9 cellular contexts compared by ENCODE assay signal in genomic region chr16:81519298-81520150, GRCh38.
A peak's percentile ranks its signal among the peaks of the same experiment; 100 is the strongest.
DNase-seq lines count a peak whose midpoint lies in the region; ATAC-seq and TF ChIP-seq lines count a peak whose summit lies in the region.
"Had no signal": no experiment of that assay in that cellular context is flagged by ENCODE, and none has a peak within 500 bp of the region (broad histone marks: within the 10 kb centered on the region; RNA-seq: fewer than 3 reads in every experiment).

No MANE protein-coding gene starts in this region.

- no peak overlapping the region for H2AFZ ChIP-seq in PC-9

- H3K4me1 ChIP-seq in PC-9 (replicated peaks; ENCODE audit: insufficient read depth) (peaks cover 59% of the 10 kb centered on the region), foreskin keratinocyte (peaks cover 34% of the 10 kb centered on the region), subcutaneous abdominal adipose tissue (ENCODE audit: control insufficient read depth in 5 of 5, insufficient read depth in 5 of 5, low read length in 5 of 5) (peaks cover 12 to 62% (median 50%) of the 10 kb centered on the region in 5 donors)

- peaks cover 14% of the 10 kb centered on the region for H3K36me3 Mint-ChIP-seq in activated CD8-positive, alpha-beta memory T cell treated with anti-CD3 and anti-CD28 coated beads, Interleukin-2, amount 10 ng/mL, durations not matched to agents 7 days and 5 days
- H3K36me3 Mint-ChIP-seq in endothelial cell (ENCODE audit: low read depth, unreplicated experiment): peaks cover 12% of the 10 kb centered on the region

- H3K9me3 Mint-ChIP-seq in activated CD8-positive, alpha-beta memory T cell treated with anti-CD3 and anti-CD28 coated beads, Interleukin-2, amount 10 ng/mL, durations not matched to agents 7 days and 5 days (ENCODE audit: low read depth): no peaks in the 10 kb centered on the region
- H3K9me3 Mint-ChIP-seq in endothelial cell (ENCODE audit: unreplicated experiment): no peaks in the 10 kb centered on the region

- H3K27me3 ChIP-seq in PC-9 (ENCODE audit: insufficient read depth, low read depth): no peaks in the 10 kb centered on the region
- no peaks in the 10 kb centered on the region for H3K27me3 ChIP-seq in foreskin keratinocyte
- no peaks in the 10 kb centered on the region for H3K27me3 ChIP-seq in subcutaneous abdominal adipose tissue (ENCODE audit: control insufficient read depth in 5 of 5, insufficient read depth in 4 of 5, low read length in 5 of 5)

- H3K9ac ChIP-seq in subcutaneous abdominal adipose tissue (ENCODE audit: low read length in 5 of 5): peak overlapping the region in 1 of 5 donors; percentile 26

- TF ChIP-seq CTCF in PC-9 (conservative IDR thresholded peaks at IDR 0.05): no peak
- TF ChIP-seq CTCF in foreskin keratinocyte (conservative IDR thresholded peaks at IDR 0.05): no peak
- TF ChIP-seq CTCF in endothelial cell (IDR thresholded peaks at IDR 0.05; ENCODE audit: unreplicated experiment): no peak

- H3K4me2 ChIP-seq in PC-9: peak overlapping the region; percentile 2; the same call in 1 of the 2 replicates

- no peaks in the 10 kb centered on the region for H3K9me3 ChIP-seq in PC-9 (ENCODE audit: insufficient read depth, low read depth)
- H3K9me3 ChIP-seq in subcutaneous abdominal adipose tissue (ENCODE audit: control insufficient read depth in 5 of 5, low read length in 5 of 5): no peaks in the 10 kb centered on the region

- peak overlapping the region; percentile 3 for H3K4me3 Mint-ChIP-seq in activated CD8-positive, alpha-beta memory T cell treated with anti-CD3 and anti-CD28 coated beads, Interleukin-2, amount 10 ng/mL, durations not matched to agents 7 days and 5 days
- no peak overlapping the region for H3K4me3 Mint-ChIP-seq in endothelial cell (ENCODE audit: unreplicated experiment)

- no TSS peak for BruUV-seq in PC-9 (replicated peaks; lab: Mats Ljungman, UMichigan)

- H3K36me3 ChIP-seq in PC-9 (ENCODE audit: low read depth) (0 out of 2 replicates have a peak, but pooled peaks cover 8% of the 10 kb centered on the region), subcutaneous abdominal adipose tissue (ENCODE audit: control insufficient read depth in 5 of 5, insufficient read depth in 5 of 5, low read length in 5 of 5) (peaks cover 0 to 7% (median 0%) of the 10 kb centered on the region in 5 donors)

- peaks cover 87% of the 10 kb centered on the region for H3K79me2 ChIP-seq in PC-9 (ENCODE audit: low read depth)

- peak overlapping the region; percentile 95 for H3K27ac Mint-ChIP-seq in activated CD8-positive, alpha-beta memory T cell treated with anti-CD3 and anti-CD28 coated beads, Interleukin-2, amount 10 ng/mL, durations not matched to agents 7 days and 5 days
- H3K27ac Mint-ChIP-seq in endothelial cell (ENCODE audit: unreplicated experiment): no peak overlapping the region

- no peaks in the 10 kb centered on the region for H3K9me2 ChIP-seq in PC-9 (ENCODE audit: insufficient read depth)

- H3F3A ChIP-seq in PC-9 (ENCODE audit: insufficient read depth, low read depth): peaks cover 46% of the 10 kb centered on the region

- no peak for ATAC-seq in activated CD8-positive, alpha-beta memory T cell treated with anti-CD3 and anti-CD28 coated beads, Interleukin-2, amount 10 ng/mL, durations not matched to agents 7 days and 5 days
- ATAC-seq in foreskin keratinocyte: no peak

- POLR2A ChIA-PET in PC-9 (lab: Charles Lee; ENCODE audit: unreplicated experiment): no interaction called here

- H3K27ac ChIP-seq in PC-9: no peak overlapping the region
- H3K27ac ChIP-seq in foreskin keratinocyte: peak overlapping the region; percentile 29
- peak overlapping the region; percentile 35 for H3K27ac ChIP-seq in subcutaneous abdominal adipose tissue (ENCODE audit: low read depth, low read length)
- H3K27ac ChIP-seq: VCaP had no signal

- 0 out of 2 replicates have a peak, but pooled peaks cover 9% of the 10 kb centered on the region for H4K20me1 ChIP-seq in PC-9 (ENCODE audit: insufficient read depth)

- H3K4me1 Mint-ChIP-seq in activated CD8-positive, alpha-beta memory T cell treated with anti-CD3 and anti-CD28 coated beads, Interleukin-2, amount 10 ng/mL, durations not matched to agents 7 days and 5 days: peaks cover 77% of the 10 kb centered on the region
- peaks cover 19% of the 10 kb centered on the region for H3K4me1 Mint-ChIP-seq in endothelial cell (ENCODE audit: unreplicated experiment)

- intact Hi-C loops in PC-9 (cut with micrococcal nuclease; ENCODE audit: unreplicated experiment): no loop called here

- CTCF ChIA-PET in activated CD8-positive, alpha-beta memory T cell treated with anti-CD3 and anti-CD28 coated beads, Interleukin-2, amount 10 ng/mL, durations not matched to agents 7 days and 5 days (lab: Charles Lee): interaction anchor here (1.0 to 1.7 kb wide), 4 partner anchors 15 to 94 kb away, joined by 3 to 4 read pairs (median 3); no protein-coding TSS in a partner anchor
- CTCF ChIA-PET in PC-9 (lab: Charles Lee): no interaction called here

- H3K27me3 Mint-ChIP-seq in activated CD8-positive, alpha-beta memory T cell treated with anti-CD3 and anti-CD28 coated beads, Interleukin-2, amount 10 ng/mL, durations not matched to agents 7 days and 5 days: no peaks in the 10 kb centered on the region
- peaks cover 13% of the 10 kb centered on the region for H3K27me3 Mint-ChIP-seq in endothelial cell (ENCODE audit: unreplicated experiment)

- no peak overlapping the region for H3K4me3 ChIP-seq in PC-9
- H3K4me3 ChIP-seq in subcutaneous abdominal adipose tissue (ENCODE audit: low read depth in 1 of 5, low read length in 5 of 5): no peak overlapping the region

- DNase-seq in activated CD8-positive, alpha-beta memory T cell treated with anti-CD3 and anti-CD28 coated beads, Interleukin-2, amount 10 ng/mL, durations not matched to agents 7 days and 5 days: no peak
- DNase-seq in activated CD8-positive, alpha-beta memory T cell treated with anti-CD3 and anti-CD28 coated beads, Interleukin-2, amount 50 U/mL, for 4 hours: no peak
- DNase-seq in PC-9 (no peak), foreskin keratinocyte (no peak), endothelial cell (ENCODE audit: low spot score) (no peak), NCI-H1694 treated with DMSO at 0.1 percent for 48 hours (lab: John Stamatoyannopoulos, UW) (no peak), NCI-H510A treated with DMSO at 0.1 percent for 48 hours (lab: John Stamatoyannopoulos, UW) (no peak)
